14 cellular contexts compared by ENCODE assay signal in the genomic region with DNA sequence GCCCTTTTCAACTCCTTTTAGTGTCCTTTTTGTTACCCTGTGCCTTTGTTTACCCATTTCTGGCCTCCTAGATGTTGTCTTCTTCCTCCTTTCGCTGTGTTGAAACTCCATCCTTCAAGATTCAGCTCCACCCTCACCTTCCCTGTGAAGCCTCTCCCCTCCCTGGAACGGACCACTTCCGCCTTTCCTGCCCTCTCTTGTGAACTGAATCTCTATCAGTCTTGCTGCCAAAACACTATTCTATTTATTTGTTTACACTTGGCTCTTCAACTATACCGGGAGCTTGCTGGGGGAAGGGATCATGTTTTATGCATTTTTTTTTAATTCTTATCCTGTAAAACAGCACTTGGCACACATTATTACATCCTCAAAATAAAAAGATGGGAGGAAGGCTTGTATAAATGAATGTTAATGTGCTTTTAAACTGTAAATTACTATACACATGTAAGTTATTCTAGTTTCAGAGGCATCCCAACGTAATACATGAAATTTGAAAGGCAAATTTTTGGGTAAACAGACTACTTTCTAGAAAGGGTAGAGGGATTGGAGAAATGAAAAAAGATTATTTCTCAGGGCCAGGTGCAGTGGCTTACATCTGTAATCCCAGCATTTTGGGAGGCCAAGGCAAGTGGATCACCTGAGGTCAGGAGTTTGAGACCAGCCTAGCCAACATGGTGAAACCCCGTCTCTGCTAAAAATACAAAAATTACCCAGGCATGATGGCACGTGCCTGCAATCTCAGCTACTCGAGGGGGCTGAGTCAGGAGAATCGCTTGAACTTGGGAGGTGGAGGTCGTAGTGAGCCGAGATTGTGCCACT.
DNase-seq lines count a peak whose midpoint lies in the region; ATAC-seq and TF ChIP-seq lines count a peak whose summit lies in the region.
"Had no signal": no experiment of that assay in that cellular context is flagged by ENCODE, and none has a peak within 500 bp of the region (broad histone marks: within the 10 kb centered on the region; RNA-seq: fewer than 3 reads in every experiment).

No MANE protein-coding gene starts in this region.

- peaks cover 10 to 58% (median 40%) of the 10 kb centered on the region in 9 donors for H3K4me1 ChIP-seq in heart right ventricle

- DNase-seq in NCI-H1105 (lab: John Stamatoyannopoulos, UW) (peak; percentile 15), progenitor cell of endocrine pancreas (ENCODE audit: low spot score, unreplicated experiment) (no peak), nucleus accumbens (lab: John Stamatoyannopoulos, UW) (no peak), heart right ventricle (no peak), ecto neural progenitor cell (ENCODE audit: low spot score) (no peak)
- no peak for DNase-seq in stimulated activated naive CD8-positive, alpha-beta T cell treated with anti-CD3 and anti-CD28 coated beads, Interleukin-15, amount 100 ng/mL, for 72 hours
- DNase-seq: activated T-cell treated with anti-CD3 and anti-CD28 coated beads, Interleukin-2, amount 50 U/mL, for 1 hour; foreskin fibroblast; IMR-90; NCI-H82; small intestine had no signal

- H3K4me1 Mint-ChIP-seq in progenitor cell of endocrine pancreas (ENCODE audit: low read depth): peaks cover 27% of the 10 kb centered on the region
- no peaks in the 10 kb centered on the region for H3K4me1 Mint-ChIP-seq in stimulated activated naive CD8-positive, alpha-beta T cell treated with anti-CD3 and anti-CD28 coated beads, Interleukin-15, amount 100 ng/mL, for 72 hours

- intact Hi-C loops in heart right ventricle (cut with DNase I): loop anchor here in 1 of 10 donors (5.0 kb wide), 1 partner anchor 73 kb away; no protein-coding TSS in a partner anchor

- 48 to 49% methylated on average over 11 of the region's 11 CpGs for WGBS in heart right ventricle, 2 donors

- H3K9me3 ChIP-seq in heart right ventricle: no peaks in the 10 kb centered on the region

- H3K36me3 ChIP-seq in heart right ventricle: peaks cover 0 to 9% (median 0%) of the 10 kb centered on the region in 9 donors

- H3K27ac ChIP-seq in heart right ventricle: peak overlapping the region in 2 of 10 donors; percentile 10 to 31

- no peaks in the 10 kb centered on the region for H3K27me3 Mint-ChIP-seq in progenitor cell of endocrine pancreas
- H3K27me3 Mint-ChIP-seq in stimulated activated naive CD8-positive, alpha-beta T cell treated with anti-CD3 and anti-CD28 coated beads, Interleukin-15, amount 100 ng/mL, for 72 hours: peaks cover 9% of the 10 kb centered on the region
- H3K27me3 Mint-ChIP-seq: stimulated activated naive CD8-positive, alpha-beta T cell treated with anti-CD3 and anti-CD28 coated beads, Interleukin-15, Interleukin-2, amounts not matched to agents 100 ng/mL and 50 ng/mL, for 24 hours had no signal

- peak; percentile 37 for ATAC-seq in GM19324 (IDR thresholded peaks at IDR 0.05; ENCODE audit: low FRiP score, unreplicated experiment)
- peak; percentile 20 for ATAC-seq in HG02763 (IDR thresholded peaks at IDR 0.05; ENCODE audit: unreplicated experiment)
- no peak for ATAC-seq in heart right ventricle
- ATAC-seq in stimulated activated naive CD8-positive, alpha-beta T cell treated with anti-CD3 and anti-CD28 coated beads, Interleukin-15, amount 100 ng/mL, for 72 hours: no peak

- H3K4me3 ChIP-seq in heart right ventricle: no peak overlapping the region

- no peak for TF ChIP-seq CTCF in progenitor cell of endocrine pancreas (IDR thresholded peaks at IDR 0.05; ENCODE audit: unreplicated experiment)
- TF ChIP-seq CTCF in heart right ventricle (IDR thresholded peaks at IDR 0.05): no peak

- peaks cover 6% of the 10 kb centered on the region for H3K36me3 Mint-ChIP-seq in progenitor cell of endocrine pancreas (ENCODE audit: insufficient read depth)

- no peaks in the 10 kb centered on the region for H3K9me3 Mint-ChIP-seq in progenitor cell of endocrine pancreas (ENCODE audit: low read depth)
- H3K9me3 Mint-ChIP-seq in stimulated activated naive CD8-positive, alpha-beta T cell treated with anti-CD3 and anti-CD28 coated beads, Interleukin-15, amount 100 ng/mL, for 72 hours: no peaks in the 10 kb centered on the region
- H3K9me3 Mint-ChIP-seq: stimulated activated naive CD8-positive, alpha-beta T cell treated with anti-CD3 and anti-CD28 coated beads, Interleukin-15, Interleukin-2, amounts not matched to agents 100 ng/mL and 50 ng/mL, for 24 hours had no signal

- H3K27ac Mint-ChIP-seq in progenitor cell of endocrine pancreas: peak overlapping the region; percentile 88
- H3K27ac Mint-ChIP-seq in stimulated activated naive CD8-positive, alpha-beta T cell treated with anti-CD3 and anti-CD28 coated beads, Interleukin-15, amount 100 ng/mL, for 72 hours: no peak overlapping the region
- H3K27ac Mint-ChIP-seq: stimulated activated naive CD8-positive, alpha-beta T cell treated with anti-CD3 and anti-CD28 coated beads, Interleukin-15, Interleukin-2, amounts not matched to agents 100 ng/mL and 50 ng/mL, for 24 hours had no signal

- H3K27me3 ChIP-seq in heart right ventricle: no peaks in the 10 kb centered on the region

- no peak overlapping the region for H3K4me3 Mint-ChIP-seq in progenitor cell of endocrine pancreas (ENCODE audit: low read depth)
- no peak overlapping the region for H3K4me3 Mint-ChIP-seq in stimulated activated naive CD8-positive, alpha-beta T cell treated with anti-CD3 and anti-CD28 coated beads, Interleukin-15, amount 100 ng/mL, for 72 hours
- H3K4me3 Mint-ChIP-seq: stimulated activated naive CD8-positive, alpha-beta T cell treated with anti-CD3 and anti-CD28 coated beads, Interleukin-15, Interleukin-2, amounts not matched to agents 100 ng/mL and 50 ng/mL, for 24 hours had no signal

Comparison
In these comparisons a context has a peak if more than half of its experiments do, and no peak if none do; other contexts are left out.
1. ATAC-seq: peak in GM19324 (single experiment) and HG02763 (single experiment); none in heart right ventricle (0 of 8) and stimulated activated naive CD8-positive, alpha-beta T cell treated with anti-CD3 and anti-CD28 coated beads, Interleukin-15, amount 100 ng/mL, for 72 hours (single experiment).